In genomic region chr22:35505394-35506258, GRCh38 we compare ENCODE assay signal across 18 cellular contexts. TPM values are rescaled to one million over a fixed set of nuclear protein-coding genes. Genes with fewer than 3 reads are reported as not detected.
A peak's percentile ranks its signal among the peaks of the same experiment; 100 is the strongest.
DNase-seq lines count a peak whose midpoint lies in the region; ATAC-seq, FAIRE-seq and TF ChIP-seq lines count a peak whose summit lies in the region.
"Had no signal": no experiment of that assay in that cellular context is flagged by ENCODE, and none has a peak within 500 bp of the region (broad histone marks: within the 10 kb centered on the region; RNA-seq: fewer than 3 reads in every experiment).

No MANE protein-coding gene starts in this region.

- no peaks in the 10 kb centered on the region for H3K9me2 ChIP-seq in MM.1S (replicated peaks; ENCODE audit: insufficient read depth, low read length)

- POLR2A ChIA-PET in IMR-90 (lab: Charles Lee; ENCODE audit: unreplicated experiment), result no interaction called here
- POLR2A ChIA-PET in K562 (lab: Yijun Ruan, JAX), result no interaction called here

- no peak overlapping the region for H2BK5ac ChIP-seq in IMR-90 (ENCODE audit: low read depth, low read length, poor library complexity, severe bottlenecking)

- TF ChIP-seq EP300 in K562 (IDR thresholded peaks at IDR 0.05; ENCODE audit: low read length), result no peak

- H3K4me1 ChIP-seq in IMR-90 (ENCODE audit: control insufficient read depth, insufficient read depth, low read length) (peaks cover 12% of the 10 kb centered on the region), K562 (replicated peaks in 1 of 2; ENCODE audit: control insufficient read depth in 2 of 2, insufficient read depth in 2 of 2, low read length in 2 of 2) (no peaks in the 10 kb centered on the region), MM.1S (ENCODE audit: low read length) (no peaks in the 10 kb centered on the region)
- H3K4me1 ChIP-seq: HAP-1 had no signal

- no peak overlapping the region for H4K91ac ChIP-seq in IMR-90 (ENCODE audit: insufficient read depth, low read depth, low read length)

- no peak overlapping the region for H3K27ac Mint-ChIP-seq in activated naive CD8-positive, alpha-beta T cell treated with anti-CD3 and anti-CD28 coated beads, Interleukin-2, amount 50 U/mL, for 24 hours
- H3K27ac Mint-ChIP-seq in activated naive CD8-positive, alpha-beta T cell treated with anti-CD3 and anti-CD28 coated beads for 36 hours, result no peak overlapping the region
- no peak overlapping the region for H3K27ac Mint-ChIP-seq in stimulated activated naive B cell treated with anti-CD40 and anti-IgM and Interleukin-4, amounts not matched to agents 10 μg/mL and 1 μg/mL and 100 μg/mL, for 72 hours
- H3K27ac Mint-ChIP-seq: T-helper 1 cell treated with Interleukin-12 subunit alpha and Interleukin-12 subunit beta and Interleukin-4 antibody, amounts not matched to agents 30 μg/mL and 1 μg/mL, for 36 hours had no signal

- no peaks in the 10 kb centered on the region for H3K36me3 Mint-ChIP-seq in activated naive CD8-positive, alpha-beta T cell treated with anti-CD3 and anti-CD28 coated beads, Interleukin-2, amount 50 U/mL, for 24 hours (ENCODE audit: low read depth)
- H3K36me3 Mint-ChIP-seq in activated naive CD8-positive, alpha-beta T cell treated with anti-CD3 and anti-CD28 coated beads for 36 hours, result no peaks in the 10 kb centered on the region
- no peaks in the 10 kb centered on the region for H3K36me3 Mint-ChIP-seq in stimulated activated naive B cell treated with anti-CD40 and anti-IgM and Interleukin-4, amounts not matched to agents 10 μg/mL and 1 μg/mL and 100 μg/mL, for 72 hours

- no peak overlapping the region for H2BK15ac ChIP-seq in IMR-90 (ENCODE audit: low read depth, low read length)

- peak overlapping the region; percentile 14; the same call in 1 of the 2 replicates for H3K4me2 ChIP-seq in IMR-90 (ENCODE audit: low read depth, low read length)
- no peak overlapping the region for H3K4me2 ChIP-seq in K562 (ENCODE audit: insufficient read depth, low read length)
- H3K4me2 ChIP-seq in MM.1S (ENCODE audit: low read depth, low read length), result no peak overlapping the region

- H3K4me3 ChIP-seq in IMR-90 (ENCODE audit: insufficient read depth, low read depth, low read length), result no peak overlapping the region
- H3K4me3 ChIP-seq in K562, result no peak overlapping the region
- H3K4me3 ChIP-seq in MM.1S (ENCODE audit: low read length), result no peak overlapping the region
- H3K4me3 ChIP-seq: HAP-1 had no signal

- no peak overlapping the region for H2AK5ac ChIP-seq in IMR-90 (ENCODE audit: low read depth, low read length)

- TF ChIP-seq RAD21 in IMR-90 (IDR thresholded peaks at IDR 0.05; ENCODE audit: low read length) (no peak), K562 (CRISPR knock-in tag; conservative IDR thresholded peaks at IDR 0.05 in 1 of 2, IDR thresholded peaks at IDR 0.05 in 1 of 2) (no peak)

- no peak overlapping the region for H4K8ac ChIP-seq in IMR-90 (ENCODE audit: low read depth in 2 of 2, low read length in 2 of 2)

- H3K27me3 Mint-ChIP-seq in activated naive CD8-positive, alpha-beta T cell treated with anti-CD3 and anti-CD28 coated beads, Interleukin-2, amount 50 U/mL, for 24 hours, result peaks cover 12% of the 10 kb centered on the region
- H3K27me3 Mint-ChIP-seq in activated naive CD8-positive, alpha-beta T cell treated with anti-CD3 and anti-CD28 coated beads for 36 hours, result peaks cover 3% of the 10 kb centered on the region
- H3K27me3 Mint-ChIP-seq in stimulated activated naive B cell treated with anti-CD40 and anti-IgM and Interleukin-4, amounts not matched to agents 10 μg/mL and 1 μg/mL and 100 μg/mL, for 72 hours, result peaks cover 7 to 24% of the 10 kb centered on the region in 2 donors

- H2AK9ac ChIP-seq in IMR-90 (replicated peaks; ENCODE audit: low read depth, low read length, poor library complexity), result no peak overlapping the region

- H3K9me3 ChIP-seq in IMR-90 (ENCODE audit: control insufficient read depth, insufficient read depth, low read length) (no peaks in the 10 kb centered on the region), K562 (replicated peaks; ENCODE audit: control insufficient read depth, insufficient read depth, low read depth, low read length) (no peaks in the 10 kb centered on the region), MM.1S (replicated peaks; ENCODE audit: insufficient read depth, low read length) (no peaks in the 10 kb centered on the region)
- H3K9me3 ChIP-seq: HAP-1 had no signal

- ATAC-seq in activated naive CD8-positive, alpha-beta T cell treated with anti-CD3 and anti-CD28 coated beads, Interleukin-2, amount 50 U/mL, for 24 hours, result peak; percentile 20
- ATAC-seq in IMR-90 (ENCODE audit: low read depth) (peak; percentile 53), K562 (no peak)
- peak; percentile 74 to 81 for ATAC-seq in stimulated activated naive B cell treated with anti-CD40 and anti-IgM and Interleukin-4, amounts not matched to agents 10 μg/mL and 1 μg/mL and 100 μg/mL, for 72 hours (replicated peaks)

- peak overlapping the region; percentile 33; the same call in 1 of the 2 replicates for H2BK20ac ChIP-seq in IMR-90 (ENCODE audit: low read depth, low read length)

- no peak overlapping the region; the same call in 1 of the 2 replicates for H3K18ac ChIP-seq in IMR-90 (ENCODE audit: low read depth, low read length)

- CTCF ChIA-PET in IMR-90 (lab: Yijun Ruan, JAX) (no interaction called here), K562 (lab: Yijun Ruan, JAX; ENCODE audit: low intra/inter-chr PET ratio) (interaction anchor here (0.6 kb wide), 1 partner anchor 1590 kb away, joined by 3 read pairs; no protein-coding TSS in a partner anchor)

- no peak for FAIRE-seq in K562 (lab: Jason Lieb, UNC)
- FAIRE-seq: G401.6, GM12892 had no signal

- H3K27ac ChIP-seq in IMR-90 (ENCODE audit: insufficient read depth, low read length) (no peak overlapping the region), K562 (ENCODE audit: extremely low read depth, low read depth, low read length) (no peak overlapping the region), MM.1S (ENCODE audit: low read length) (no peak overlapping the region)
- H3K27ac ChIP-seq: RWPE1 had no signal

- H3K23ac ChIP-seq in IMR-90 (ENCODE audit: low read depth, low read length), result no peak overlapping the region

- H3K36me3 ChIP-seq in IMR-90 (ENCODE audit: control insufficient read depth, insufficient read depth, low read length) (no peaks in the 10 kb centered on the region), K562 (ENCODE audit: control insufficient read depth, insufficient read depth, low read length) (no peaks in the 10 kb centered on the region), MM.1S (replicated peaks; ENCODE audit: insufficient read depth, low read length) (no peaks in the 10 kb centered on the region)
- H3K36me3 ChIP-seq: HAP-1 had no signal

- H4K20me1 ChIP-seq in IMR-90 (ENCODE audit: insufficient read depth, low read length) (no peaks in the 10 kb centered on the region), K562 (replicated peaks; ENCODE audit: control insufficient read depth, insufficient read depth, low read length) (no peaks in the 10 kb centered on the region), MM.1S (ENCODE audit: insufficient read depth, low read length) (no peaks in the 10 kb centered on the region)

- H4K5ac ChIP-seq in IMR-90 (ENCODE audit: low read depth, low read length), result no peak overlapping the region

- BruUV-seq in IMR-90 (replicated peaks; lab: Mats Ljungman, UMichigan) (no TSS peak), K562 (replicated peaks; lab: Mats Ljungman, UMichigan) (no TSS peak)

- no peaks in the 10 kb centered on the region for H3K4me1 Mint-ChIP-seq in activated naive CD8-positive, alpha-beta T cell treated with anti-CD3 and anti-CD28 coated beads, Interleukin-2, amount 50 U/mL, for 24 hours
- H3K4me1 Mint-ChIP-seq in activated naive CD8-positive, alpha-beta T cell treated with anti-CD3 and anti-CD28 coated beads for 36 hours, result no peaks in the 10 kb centered on the region
- peaks cover 0 to 2% of the 10 kb centered on the region in 2 donors for H3K4me1 Mint-ChIP-seq in stimulated activated naive B cell treated with anti-CD40 and anti-IgM and Interleukin-4, amounts not matched to agents 10 μg/mL and 1 μg/mL and 100 μg/mL, for 72 hours

- no peak overlapping the region; the same call in 1 of the 2 replicates for H3K56ac ChIP-seq in IMR-90 (ENCODE audit: extremely low read depth, insufficient read depth, low read length)

- no peak overlapping the region for H3K9ac ChIP-seq in IMR-90 (ENCODE audit: low read depth, low read length)
- H3K9ac ChIP-seq in K562 (ENCODE audit: insufficient read depth in 1 of 2, low read depth in 2 of 2, low read length in 2 of 2), result no peak overlapping the region
- no peak overlapping the region for H3K9ac ChIP-seq in MM.1S (ENCODE audit: low read length)

- peak overlapping the region; percentile 8; the same call in 1 of the 2 replicates for H3K4ac ChIP-seq in IMR-90 (ENCODE audit: low read depth, low read length)

- no peak for DNase-seq in activated naive CD8-positive, alpha-beta T cell treated with anti-CD3 and anti-CD28 coated beads, Interleukin-2, amount 50 U/mL, for 24 hours
- DNase-seq in activated naive CD8-positive, alpha-beta T cell treated with anti-CD3 and anti-CD28 coated beads for 36 hours, result no peak
- DNase-seq in IMR-90 (no peak), K562 (ENCODE audit: extremely low read depth in 1 of 4, low spot score in 3 of 4) (no peak), NCI-H2081 treated with DMSO at 0.1 percent for 48 hours (lab: John Stamatoyannopoulos, UW) (no peak), NCI-H2107 (lab: John Stamatoyannopoulos, UW) (no peak), MM.1S (no peak)
- peak; percentile 9 for DNase-seq in stimulated activated naive B cell treated with anti-CD40 and anti-IgM and Interleukin-4, amounts not matched to agents 10 μg/mL and 1 μg/mL and 100 μg/mL, for 72 hours
- DNase-seq: DMS79 treated with DMSO at 0.1 percent for 48 hours, NCI-H1417 treated with DMSO at 0.1 percent for 48 hours, NCI-H1930, NCI-H510A treated with DMSO at 0.1 percent for 48 hours had no signal

- dilution Hi-C loops in IMR-90 (cut with HindIII; ENCODE audit: low sequenced_read_pairs, unreplicated experiment), result no loop called here

- intact Hi-C loops in IMR-90 (cut with micrococcal nuclease) (no loop called here), K562 (cut with micrococcal nuclease) (no loop called here)

- H3K9me1 ChIP-seq in IMR-90 (ENCODE audit: insufficient read depth, low read length) (no peaks in the 10 kb centered on the region; the same call in 1 of the 2 replicates), K562 (ENCODE audit: control insufficient read depth, insufficient read depth, low read length) (no peaks in the 10 kb centered on the region)

- no peak overlapping the region for H3K4me3 Mint-ChIP-seq in activated naive CD8-positive, alpha-beta T cell treated with anti-CD3 and anti-CD28 coated beads, Interleukin-2, amount 50 U/mL, for 24 hours
- H3K4me3 Mint-ChIP-seq in activated naive CD8-positive, alpha-beta T cell treated with anti-CD3 and anti-CD28 coated beads for 36 hours, result no peak overlapping the region
- H3K4me3 Mint-ChIP-seq in stimulated activated naive B cell treated with anti-CD40 and anti-IgM and Interleukin-4, amounts not matched to agents 10 μg/mL and 1 μg/mL and 100 μg/mL, for 72 hours, result no peak overlapping the region
- H3K4me3 Mint-ChIP-seq: T-helper 1 cell treated with Interleukin-12 subunit alpha and Interleukin-12 subunit beta and Interleukin-4 antibody, amounts not matched to agents 30 μg/mL and 1 μg/mL, for 36 hours had no signal

- no peaks in the 10 kb centered on the region for H3K9me3 Mint-ChIP-seq in activated naive CD8-positive, alpha-beta T cell treated with anti-CD3 and anti-CD28 coated beads, Interleukin-2, amount 50 U/mL, for 24 hours
- H3K9me3 Mint-ChIP-seq in activated naive CD8-positive, alpha-beta T cell treated with anti-CD3 and anti-CD28 coated beads for 36 hours, result no peaks in the 10 kb centered on the region
- H3K9me3 Mint-ChIP-seq in stimulated activated naive B cell treated with anti-CD40 and anti-IgM and Interleukin-4, amounts not matched to agents 10 μg/mL and 1 μg/mL and 100 μg/mL, for 72 hours, result peaks cover 0 to 4% of the 10 kb centered on the region in 2 donors
- H3K9me3 Mint-ChIP-seq: T-helper 1 cell treated with Interleukin-12 subunit alpha and Interleukin-12 subunit beta and Interleukin-4 antibody, amounts not matched to agents 30 μg/mL and 1 μg/mL, for 36 hours had no signal

- no peaks in the 10 kb centered on the region for H3F3A ChIP-seq in MM.1S (ENCODE audit: insufficient read depth, low read length)

- TF ChIP-seq POLR2A in IMR-90 (IDR thresholded peaks at IDR 0.05; ENCODE audit: low read depth, low read length) (no peak), K562 (conservative IDR thresholded peaks at IDR 0.05) (no peak)

- H3K79me2 ChIP-seq in K562 (ENCODE audit: control insufficient read depth, insufficient read depth, low read length) (no peaks in the 10 kb centered on the region), MM.1S (ENCODE audit: low read length) (no peaks in the 10 kb centered on the region)

- TF ChIP-seq CTCF in IMR-90 (conservative IDR thresholded peaks at IDR 0.05; ENCODE audit: low read depth, low read length) (no peak), K562 (IDR thresholded peaks at IDR 0.05 in 2 of 3, conservative IDR thresholded peaks at IDR 0.05 in 1 of 3; ENCODE audit: insufficient read depth in 2 of 3, low read depth in 1 of 3, low read length in 3 of 3) (no peak), MM.1S (IDR thresholded peaks at IDR 0.05; ENCODE audit: low read length) (no peak)

- H3K14ac ChIP-seq in IMR-90 (replicated peaks; ENCODE audit: low read depth, low read length), result no peak overlapping the region

- H2AFZ ChIP-seq in IMR-90 (replicated peaks; ENCODE audit: low read length, poor library complexity) (no peak overlapping the region), K562 (ENCODE audit: low read depth, low read length) (no peak overlapping the region), MM.1S (ENCODE audit: low read length) (no peak overlapping the region)

- H3K27me3 ChIP-seq in IMR-90 (ENCODE audit: control insufficient read depth, insufficient read depth, low read length) (no peaks in the 10 kb centered on the region), K562 (ENCODE audit: control insufficient read depth in 2 of 2, insufficient read depth in 2 of 2, low read length in 2 of 2) (peaks cover 3 to 16% of the 10 kb centered on the region in 2 experiments; a peak in 3 of 5 replicates), MM.1S (replicated peaks; ENCODE audit: insufficient read depth, low read length) (peaks cover 5% of the 10 kb centered on the region; the same call in 1 of the 2 replicates)

- H2BK120ac ChIP-seq in IMR-90 (ENCODE audit: low read depth, low read length), result no peak overlapping the region; the same call in none of the 2 replicates

- H3K79me1 ChIP-seq in IMR-90 (ENCODE audit: low read depth in 1 of 2, low read length in 2 of 2), result no peaks in the 10 kb centered on the region

- in situ Hi-C loops in IMR-90 (cut with MboI; ENCODE audit: low sequenced_read_pairs) (no loop called here), K562 (cut with MboI) (no loop called here)

- no CpG with 5 or more reads among the region's 7 CpGs for WGBS in IMR-90 (ENCODE audit: extremely low coverage in 2 of 2, insufficient read length in 1 of 2), 2 experiments
- 6% methylated on average over 7 of the region's 7 CpGs for WGBS in K562 (ENCODE audit: insufficient coverage, low coverage, missing lambda C conversion rate)

RNA-seq across cellular contexts. Expression of gene RASD2, which starts 35.0 kb away (rescaled TPM):
- under 1 TPM; 0.06 to 0.16 TPM for total RNA-seq in activated naive CD8-positive, alpha-beta T cell treated with anti-CD3 and anti-CD28 coated beads for 36 hours
- total RNA-seq in IMR-90 (2012; rRNA removed) (under 0.01 TPM in 2 replicates), K562 (2014; rRNA removed) (0.05 TPM in 1 of 2 replicates, not detected in the other), K562 (2014; rRNA removed; fragmentation: Illumina TruSeq; extraction: Trizol) (not detected in 2 replicates), K562 (2015; rRNA removed; fragmentation: Illumina TruSeq; extraction: Trizol) (not detected in 2 replicates), K562 (2021) (0.04 TPM in 1 of 2 replicates, not detected in the other)
- polyA plus RNA-seq in IMR-90 (2012; rRNA removed) (0.32 and 0.36 TPM in 2 replicates), K562 (2011; rRNA removed) (not detected in 2 replicates), K562 (2014; fragmentation: Illumina TruSeq; extraction: Trizol) (not detected in 2 replicates), K562 (2014; fragmentation: Nextera tagmentation; extraction: Ambion mirVana) (not detected), K562 (2014; rRNA removed) (not detected in 2 replicates)
- polyA plus RNA-seq in IMR-90 (2012; cell fraction: cytosol; rRNA removed), result 0.21 and 0.26 TPM in 2 replicates
- 0.42 and 0.53 TPM in 2 replicates for polyA plus RNA-seq in IMR-90 (2012; cell fraction: nucleus; rRNA removed; ENCODE audit: low replicate concordance)
- not detected in 2 replicates for total RNA-seq in K562 (2011; cell fraction: chromatin; rRNA removed; ENCODE audit: low replicate concordance)
- not detected in 2 replicates for total RNA-seq in K562 (2011; cell fraction: nucleolus; rRNA removed)
- not detected in 2 replicates for total RNA-seq in K562 (2011; cell fraction: nucleoplasm; rRNA removed)
- polyA plus RNA-seq in K562 (2011; cell fraction: cytosol; rRNA removed), result not detected in 2 replicates
- polyA plus RNA-seq in K562 (2011; cell fraction: nucleus; rRNA removed), result not detected in 2 replicates
- 0.06 TPM in 1 of 2 replicates, not detected in the other for polyA plus RNA-seq in K562 (2012)
- polyA minus RNA-seq in K562 (2011; rRNA and poly(A)+ RNA removed), result not detected in 2 replicates
- polyA minus RNA-seq in K562 (2011; cell fraction: cytosol; rRNA and poly(A)+ RNA removed), result not detected in 2 replicates
- polyA minus RNA-seq in K562 (2011; cell fraction: nucleus; rRNA and poly(A)+ RNA removed), result not detected in 2 replicates
- total RNA-seq: HT1080 had no signal
